In genomic region chr1:153646672-153647374, GRCh38 we compare ENCODE assay signal across 10 cellular contexts. TPM values are rescaled to one million over a fixed set of nuclear protein-coding genes. Genes with fewer than 3 reads are reported as not detected.
DNase-seq lines count a peak whose midpoint lies in the region; ATAC-seq and TF ChIP-seq lines count a peak whose summit lies in the region.
"Had no signal": no experiment of that assay in that cellular context is flagged by ENCODE, and none has a peak within 500 bp of the region (broad histone marks: within the 10 kb centered on the region; RNA-seq: fewer than 3 reads in every experiment).

No MANE protein-coding gene starts in this region.

- H3K27me3 ChIP-seq in cardiac muscle cell = no peaks in the 10 kb centered on the region

- CTCF ChIA-PET in activated CD4-positive, alpha-beta T cell treated with anti-CD3 and anti-CD28 coated beads for 36 hours (lab: Charles Lee) = interaction anchor here (1.3 kb wide), 2 partner anchors 9 to 10 kb away, joined by 3 to 4 read pairs; no protein-coding TSS in a partner anchor

- no peaks in the 10 kb centered on the region for H3K9me3 ChIP-seq in cardiac muscle cell (ENCODE audit: low read depth)

- no peaks in the 10 kb centered on the region for H3K27me3 Mint-ChIP-seq in activated CD4-positive, alpha-beta T cell treated with anti-CD3 and anti-CD28 coated beads for 36 hours

- H3K4me3 Mint-ChIP-seq in activated CD4-positive, alpha-beta T cell treated with anti-CD3 and anti-CD28 coated beads for 36 hours = no peak overlapping the region
- no peak overlapping the region for H3K4me3 Mint-ChIP-seq in stimulated activated effector memory CD8-positive, alpha-beta T cell treated with anti-CD3 and anti-CD28 coated beads, Interleukin-12 subunit alpha, Interleukin-12 subunit beta, amount 100 ng/mL, for 72 hours

- no peak for TF ChIP-seq CTCF in cardiac muscle cell (IDR thresholded peaks at IDR 0.05; ENCODE audit: low read depth, low read length)

- peaks cover 40% of the 10 kb centered on the region for H3K36me3 ChIP-seq in cardiac muscle cell

- H3K27ac ChIP-seq in cardiac muscle cell = peak overlapping the region; percentile 77

- H3K36me3 Mint-ChIP-seq in activated CD4-positive, alpha-beta T cell treated with anti-CD3 and anti-CD28 coated beads for 36 hours (ENCODE audit: low read depth) = peaks cover 56% of the 10 kb centered on the region
- peaks cover 76% of the 10 kb centered on the region for H3K36me3 Mint-ChIP-seq in stimulated activated effector memory CD8-positive, alpha-beta T cell treated with anti-CD3 and anti-CD28 coated beads, Interleukin-12 subunit alpha, Interleukin-12 subunit beta, amount 100 ng/mL, for 72 hours

- H3K27ac Mint-ChIP-seq in activated CD4-positive, alpha-beta T cell treated with anti-CD3 and anti-CD28 coated beads for 36 hours = peak overlapping the region; percentile 75
- peak overlapping the region; percentile 87 for H3K27ac Mint-ChIP-seq in stimulated activated effector memory CD8-positive, alpha-beta T cell treated with anti-CD3 and anti-CD28 coated beads, Interleukin-12 subunit alpha, Interleukin-12 subunit beta, amount 100 ng/mL, for 72 hours

- no peaks in the 10 kb centered on the region for H3K9me3 Mint-ChIP-seq in activated CD4-positive, alpha-beta T cell treated with anti-CD3 and anti-CD28 coated beads for 36 hours (ENCODE audit: low read depth)
- no peaks in the 10 kb centered on the region for H3K9me3 Mint-ChIP-seq in stimulated activated effector memory CD8-positive, alpha-beta T cell treated with anti-CD3 and anti-CD28 coated beads, Interleukin-12 subunit alpha, Interleukin-12 subunit beta, amount 100 ng/mL, for 72 hours

- H3K4me1 ChIP-seq in cardiac muscle cell (ENCODE audit: low read depth) = no peaks in the 10 kb centered on the region

- POLR2A ChIA-PET in activated CD4-positive, alpha-beta T cell treated with anti-CD3 and anti-CD28 coated beads for 36 hours (lab: Charles Lee) = interaction anchor here (0.6 kb wide), 1 partner anchor 17 kb away, joined by 3 read pairs; no protein-coding TSS in a partner anchor

- H3K4me3 ChIP-seq in cardiac muscle cell = no peak overlapping the region

- no peak for DNase-seq in activated CD4-positive, alpha-beta T cell treated with anti-CD3 and anti-CD28 coated beads for 36 hours
- no peak for DNase-seq in activated CD4-positive, alpha-beta T cell treated with anti-CD3 and anti-CD28 coated beads for 4 hours
- peak; percentile 68 for DNase-seq in SKM-1 treated with dmso at 0.1 percent for 144 hours (lab: John Stamatoyannopoulos, UW; ENCODE audit: unreplicated experiment)
- no peak for DNase-seq in cardiac muscle cell (ENCODE audit: low read depth in 1 of 2, low spot score in 1 of 2)
- no peak for DNase-seq in stimulated activated effector memory CD8-positive, alpha-beta T cell treated with anti-CD3 and anti-CD28 coated beads, Interleukin-12 subunit alpha, Interleukin-12 subunit beta, amount 100 ng/mL, for 72 hours (ENCODE audit: low spot score in 2 of 2)
- DNase-seq in activated gamma-delta T cell treated with Interleukin-2 at 50 U/mL for 16 hours = no peak
- no peak for DNase-seq in HuH-7.5 (ENCODE audit: low spot score)
- DNase-seq in DMS79 (lab: John Stamatoyannopoulos, UW) = no peak
- DNase-seq: NCI-H1436 treated with DMSO at 0.1 percent for 48 hours, posterior cingulate gyrus had no signal

- peaks cover 57% of the 10 kb centered on the region for H3K4me1 Mint-ChIP-seq in activated CD4-positive, alpha-beta T cell treated with anti-CD3 and anti-CD28 coated beads for 36 hours
- peaks cover 53% of the 10 kb centered on the region for H3K4me1 Mint-ChIP-seq in stimulated activated effector memory CD8-positive, alpha-beta T cell treated with anti-CD3 and anti-CD28 coated beads, Interleukin-12 subunit alpha, Interleukin-12 subunit beta, amount 100 ng/mL, for 72 hours

- ATAC-seq in activated CD4-positive, alpha-beta T cell treated with anti-CD3 and anti-CD28 coated beads for 36 hours = no peak
- no peak for ATAC-seq in stimulated activated effector memory CD8-positive, alpha-beta T cell treated with anti-CD3 and anti-CD28 coated beads, Interleukin-12 subunit alpha, Interleukin-12 subunit beta, amount 100 ng/mL, for 72 hours

- intact Hi-C loops in activated CD4-positive, alpha-beta T cell treated with anti-CD3 and anti-CD28 coated beads for 36 hours (cut with DNase I, micrococcal nuclease) = no loop called here

RNA-seq across cellular contexts. Expression of gene SNAPIN, which starts 11.7 kb away (rescaled TPM):
- 10 to 100 TPM; 34.2 to 38.4 TPM for total RNA-seq in activated CD4-positive, alpha-beta T cell treated with anti-CD3 and anti-CD28 coated beads for 36 hours
- total RNA-seq in cardiac muscle cell = 56.1 and 83.4 TPM in 2 replicates
- 113 and 115 TPM in 2 replicates for polyA plus RNA-seq in cardiac muscle cell

RNA-seq across cellular contexts. Expression of gene CHTOP, which starts 13.0 kb away (rescaled TPM):
- 10 to 100 TPM; 85.1 to 91.4 TPM for total RNA-seq in activated CD4-positive, alpha-beta T cell treated with anti-CD3 and anti-CD28 coated beads for 36 hours
- total RNA-seq in cardiac muscle cell = 71.0 and 78.0 TPM in 2 replicates
- polyA plus RNA-seq in cardiac muscle cell = 94.3 and 104 TPM in 2 replicates

RNA-seq across cellular contexts. Expression of gene S100A1, which starts 18.6 kb away (rescaled TPM):
- not detected for total RNA-seq in activated CD4-positive, alpha-beta T cell treated with anti-CD3 and anti-CD28 coated beads for 36 hours
- total RNA-seq in cardiac muscle cell = 2.2 and 7.6 TPM in 2 replicates
- polyA plus RNA-seq in cardiac muscle cell = 0.42 TPM in 1 of 2 replicates, not detected in the other

RNA-seq across cellular contexts. Expression of gene S100A13, which starts 19.5 kb away (rescaled TPM):
- 1 to 10 TPM; 5.4 TPM for total RNA-seq in activated CD4-positive, alpha-beta T cell treated with anti-CD3 and anti-CD28 coated beads for 36 hours
- 98.4 and 101 TPM in 2 replicates for total RNA-seq in cardiac muscle cell
- 192 and 250 TPM in 2 replicates for polyA plus RNA-seq in cardiac muscle cell

RNA-seq across cellular contexts. Expression of gene ILF2, which starts 24.0 kb away (rescaled TPM):
- 100 to 1,000 TPM; 325 to 435 TPM for total RNA-seq in activated CD4-positive, alpha-beta T cell treated with anti-CD3 and anti-CD28 coated beads for 36 hours
- 174 and 200 TPM in 2 replicates for total RNA-seq in cardiac muscle cell
- 276 and 294 TPM in 2 replicates for polyA plus RNA-seq in cardiac muscle cell
